17 cellular contexts compared by ENCODE assay signal in the genomic region with DNA sequence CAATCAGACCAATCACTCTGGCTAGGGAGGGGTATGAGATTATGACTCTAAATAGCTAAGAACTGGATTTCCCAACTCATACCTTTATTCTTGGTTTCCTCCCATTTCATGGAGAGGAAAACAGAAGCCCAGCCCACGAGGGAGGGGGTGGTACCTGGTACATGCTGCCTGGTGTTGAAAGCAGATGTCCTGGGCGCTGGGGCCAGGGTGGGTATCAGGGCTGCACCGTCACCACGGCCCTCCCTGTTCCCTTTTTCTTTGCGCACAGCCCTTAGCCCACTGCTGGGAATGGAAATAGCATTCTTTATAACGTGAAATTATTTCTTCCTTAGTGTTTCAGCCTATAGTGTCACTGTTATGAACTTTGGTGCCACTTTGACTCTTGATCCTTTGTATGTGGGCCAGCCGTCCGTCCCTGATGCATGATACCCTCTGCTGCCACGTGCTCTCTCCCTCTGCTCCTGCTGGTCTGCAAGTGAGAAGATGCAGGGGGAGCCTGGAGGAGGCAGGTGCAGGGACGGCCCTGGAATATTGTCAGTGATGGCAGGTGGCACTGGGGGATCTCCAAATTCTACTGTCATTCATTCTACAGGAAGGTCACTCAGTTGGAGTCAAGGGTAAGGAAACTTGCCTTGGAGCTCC.
DNase-seq lines count a peak whose midpoint lies in the region; ATAC-seq and TF ChIP-seq lines count a peak whose summit lies in the region.
"Had no signal": no experiment of that assay in that cellular context is flagged by ENCODE, and none has a peak within 500 bp of the region (broad histone marks: within the 10 kb centered on the region; RNA-seq: fewer than 3 reads in every experiment).

No MANE protein-coding gene starts in this region.

- TF ChIP-seq CTCF in CD14-positive monocyte (IDR thresholded peaks at IDR 0.05): no peak

- H3K36me3 Mint-ChIP-seq in activated naive CD8-positive, alpha-beta T cell treated with anti-CD3 and anti-CD28 coated beads, Interleukin-2, amount 50 U/mL, for 24 hours (ENCODE audit: low read depth): no peaks in the 10 kb centered on the region
- H3K36me3 Mint-ChIP-seq in activated naive CD8-positive, alpha-beta T cell treated with anti-CD3 and anti-CD28 coated beads for 36 hours: no peaks in the 10 kb centered on the region
- H3K36me3 Mint-ChIP-seq in CD14-positive monocyte: no peaks in the 10 kb centered on the region
- no peaks in the 10 kb centered on the region for H3K36me3 Mint-ChIP-seq in dendritic cell treated with granulocyte-macrophage colony-stimulating factor and Interleukin-4, amounts not matched to agents 40 ng/mL and 50 ng/mL, for 4 days (ENCODE audit: low read depth)
- no peaks in the 10 kb centered on the region for H3K36me3 Mint-ChIP-seq in naive thymus-derived CD4-positive, alpha-beta T cell

- no peak overlapping the region for H3K4me3 ChIP-seq in naive thymus-derived CD4-positive, alpha-beta T cell (ENCODE audit: low read length)
- H3K4me3 ChIP-seq: BLaER1, HAP-1 had no signal

- CTCF ChIA-PET in naive thymus-derived CD4-positive, alpha-beta T cell (lab: Charles Lee): interaction anchor here (1.5 kb wide), 1 partner anchor 14 kb away, joined by 6 read pairs; no protein-coding TSS in a partner anchor

- POLR2A ChIA-PET in naive thymus-derived CD4-positive, alpha-beta T cell (lab: Charles Lee): no interaction called here

- no peaks in the 10 kb centered on the region for H3K36me3 ChIP-seq in naive thymus-derived CD4-positive, alpha-beta T cell (ENCODE audit: control insufficient read depth in 2 of 3, insufficient read depth in 3 of 3, low read length in 3 of 3)
- H3K36me3 ChIP-seq: BLaER1, HAP-1 had no signal

- H3K27me3 ChIP-seq in naive thymus-derived CD4-positive, alpha-beta T cell (ENCODE audit: control insufficient read depth in 2 of 2, insufficient read depth in 2 of 2, low read length in 2 of 2): no peaks in the 10 kb centered on the region
- H3K27me3 ChIP-seq: BLaER1 had no signal

- no peak overlapping the region for H3K4me3 Mint-ChIP-seq in activated naive CD8-positive, alpha-beta T cell treated with anti-CD3 and anti-CD28 coated beads, Interleukin-2, amount 50 U/mL, for 24 hours
- H3K4me3 Mint-ChIP-seq in activated naive CD8-positive, alpha-beta T cell treated with anti-CD3 and anti-CD28 coated beads for 36 hours: no peak overlapping the region
- H3K4me3 Mint-ChIP-seq in CD14-positive monocyte: no peak overlapping the region
- H3K4me3 Mint-ChIP-seq in dendritic cell treated with granulocyte-macrophage colony-stimulating factor and Interleukin-4, amounts not matched to agents 40 ng/mL and 50 ng/mL, for 4 days: no peak overlapping the region
- H3K4me3 Mint-ChIP-seq in naive thymus-derived CD4-positive, alpha-beta T cell: no peak overlapping the region
- H3K4me3 Mint-ChIP-seq: CD4-positive, alpha-beta T cell had no signal

- no peaks in the 10 kb centered on the region for H3K4me1 ChIP-seq in naive thymus-derived CD4-positive, alpha-beta T cell (ENCODE audit: control insufficient read depth in 2 of 2, insufficient read depth in 2 of 2, low read length in 2 of 2)
- H3K4me1 ChIP-seq: BLaER1, HAP-1 had no signal

- H3K27ac ChIP-seq in naive thymus-derived CD4-positive, alpha-beta T cell (ENCODE audit: low read depth, low read length): no peak overlapping the region
- H3K27ac ChIP-seq: BLaER1 had no signal

- peak; percentile 30 for ATAC-seq in activated naive CD8-positive, alpha-beta T cell treated with anti-CD3 and anti-CD28 coated beads, Interleukin-2, amount 50 U/mL, for 24 hours
- ATAC-seq in naive thymus-derived CD4-positive, alpha-beta T cell: peak; percentile 52
- ATAC-seq in HG03571 (IDR thresholded peaks at IDR 0.05; ENCODE audit: unreplicated experiment): no peak
- ATAC-seq: HepG2 had no signal

- intact Hi-C loops in CD14-positive monocyte (cut with micrococcal nuclease): no loop called here
- intact Hi-C loops in dendritic cell treated with granulocyte-macrophage colony-stimulating factor and Interleukin-4, amounts not matched to agents 40 ng/mL and 50 ng/mL, for 4 days (cut with micrococcal nuclease): loop anchor here (5.0 kb wide), 1 partner anchor 238 kb away; a partner anchor contains a TSS
- intact Hi-C loops in naive thymus-derived CD4-positive, alpha-beta T cell (cut with micrococcal nuclease): no loop called here

- no peaks in the 10 kb centered on the region for H3K9me3 Mint-ChIP-seq in activated naive CD8-positive, alpha-beta T cell treated with anti-CD3 and anti-CD28 coated beads, Interleukin-2, amount 50 U/mL, for 24 hours
- H3K9me3 Mint-ChIP-seq in activated naive CD8-positive, alpha-beta T cell treated with anti-CD3 and anti-CD28 coated beads for 36 hours: no peaks in the 10 kb centered on the region
- peaks cover 2 to 10% (median 9%) of the 10 kb centered on the region in 7 donors for H3K9me3 Mint-ChIP-seq in CD14-positive monocyte
- peaks cover 10% of the 10 kb centered on the region for H3K9me3 Mint-ChIP-seq in dendritic cell treated with granulocyte-macrophage colony-stimulating factor and Interleukin-4, amounts not matched to agents 40 ng/mL and 50 ng/mL, for 4 days
- peaks cover 0 to 2% (median 0%) of the 10 kb centered on the region in 11 donors for H3K9me3 Mint-ChIP-seq in naive thymus-derived CD4-positive, alpha-beta T cell
- H3K9me3 Mint-ChIP-seq: CD4-positive, alpha-beta T cell had no signal

- no peak for DNase-seq in activated naive CD8-positive, alpha-beta T cell treated with anti-CD3 and anti-CD28 coated beads, Interleukin-2, amount 50 U/mL, for 24 hours
- no peak for DNase-seq in activated naive CD8-positive, alpha-beta T cell treated with anti-CD3 and anti-CD28 coated beads for 36 hours
- DNase-seq in CD14-positive monocyte (ENCODE audit: low spot score) (no peak), GM19238 (ENCODE audit: insufficient read length, low spot score) (no peak)
- DNase-seq in naive thymus-derived CD4-positive, alpha-beta T cell: no peak
- no peak for DNase-seq in activated naive CD4-positive, alpha-beta T cell treated with anti-CD3 and anti-CD28 coated beads, Interleukin-2, amount 50 U/mL, for 16 hours
- DNase-seq: 8988T; AML-193; Calu3; CD4-positive, alpha-beta T cell; DMS 273 treated with DMSO at 0.1 percent for 48 hours; DMS79 had no signal

- H3K9me3 ChIP-seq in naive thymus-derived CD4-positive, alpha-beta T cell (ENCODE audit: control insufficient read depth in 2 of 3, low read length in 3 of 3): no peaks in the 10 kb centered on the region
- H3K9me3 ChIP-seq: BLaER1, HAP-1 had no signal

- H3K4me1 Mint-ChIP-seq in activated naive CD8-positive, alpha-beta T cell treated with anti-CD3 and anti-CD28 coated beads, Interleukin-2, amount 50 U/mL, for 24 hours: peaks cover 5% of the 10 kb centered on the region
- no peaks in the 10 kb centered on the region for H3K4me1 Mint-ChIP-seq in activated naive CD8-positive, alpha-beta T cell treated with anti-CD3 and anti-CD28 coated beads for 36 hours
- peaks cover 7% of the 10 kb centered on the region for H3K4me1 Mint-ChIP-seq in CD14-positive monocyte
- H3K4me1 Mint-ChIP-seq in dendritic cell treated with granulocyte-macrophage colony-stimulating factor and Interleukin-4, amounts not matched to agents 40 ng/mL and 50 ng/mL, for 4 days (ENCODE audit: low read depth): peaks cover 24% of the 10 kb centered on the region
- H3K4me1 Mint-ChIP-seq in naive thymus-derived CD4-positive, alpha-beta T cell: no peaks in the 10 kb centered on the region

- peaks cover 23% of the 10 kb centered on the region for H3K27me3 Mint-ChIP-seq in activated naive CD8-positive, alpha-beta T cell treated with anti-CD3 and anti-CD28 coated beads, Interleukin-2, amount 50 U/mL, for 24 hours
- peaks cover 6% of the 10 kb centered on the region for H3K27me3 Mint-ChIP-seq in activated naive CD8-positive, alpha-beta T cell treated with anti-CD3 and anti-CD28 coated beads for 36 hours
- H3K27me3 Mint-ChIP-seq in CD14-positive monocyte (ENCODE audit: low read depth in 3 of 3): peaks cover 7 to 10% (median 8%) of the 10 kb centered on the region in 3 donors
- H3K27me3 Mint-ChIP-seq in dendritic cell treated with granulocyte-macrophage colony-stimulating factor and Interleukin-4, amounts not matched to agents 40 ng/mL and 50 ng/mL, for 4 days: peaks cover 31% of the 10 kb centered on the region
- peaks cover 0 to 14% (median 7%) of the 10 kb centered on the region in 5 donors for H3K27me3 Mint-ChIP-seq in naive thymus-derived CD4-positive, alpha-beta T cell

- peak overlapping the region; percentile 70 for H3K27ac Mint-ChIP-seq in activated naive CD8-positive, alpha-beta T cell treated with anti-CD3 and anti-CD28 coated beads, Interleukin-2, amount 50 U/mL, for 24 hours
- no peak overlapping the region for H3K27ac Mint-ChIP-seq in activated naive CD8-positive, alpha-beta T cell treated with anti-CD3 and anti-CD28 coated beads for 36 hours
- peak overlapping the region in 4 of 7 donors; percentile 63 to 80 (median 74) for H3K27ac Mint-ChIP-seq in CD14-positive monocyte
- H3K27ac Mint-ChIP-seq in dendritic cell treated with granulocyte-macrophage colony-stimulating factor and Interleukin-4, amounts not matched to agents 40 ng/mL and 50 ng/mL, for 4 days: peak overlapping the region; percentile 49
- no peak overlapping the region for H3K27ac Mint-ChIP-seq in naive thymus-derived CD4-positive, alpha-beta T cell
- H3K27ac Mint-ChIP-seq: CD4-positive, alpha-beta T cell had no signal

Comparison
In these comparisons a context has a peak if more than half of its experiments do, and no peak if none do; other contexts are left out.
1. H3K27ac Mint-ChIP-seq: peak in activated naive CD8-positive, alpha-beta T cell treated with anti-CD3 and anti-CD28 coated beads, Interleukin-2, amount 50 U/mL, for 24 hours (single experiment), CD14-positive monocyte (4 of 7) and dendritic cell treated with granulocyte-macrophage colony-stimulating factor and Interleukin-4, amounts not matched to agents 40 ng/mL and 50 ng/mL, for 4 days (single experiment); none in activated naive CD8-positive, alpha-beta T cell treated with anti-CD3 and anti-CD28 coated beads for 36 hours (single experiment) and naive thymus-derived CD4-positive, alpha-beta T cell (0 of 9).